In genomic region chr5:157858527-157859226, GRCh38 we compare ENCODE assay signal across 8 cellular contexts. TPM values are rescaled to one million over a fixed set of nuclear protein-coding genes. Genes with fewer than 3 reads are reported as not detected.
DNase-seq lines count a peak whose midpoint lies in the region; ATAC-seq and TF ChIP-seq lines count a peak whose summit lies in the region.

CLINT1 (minus strand) TSS chr5:157859145; CDS start chr5:157858970, 175 bp downstream.

- ATAC-seq in GM19043 (IDR thresholded peaks at IDR 0.05; ENCODE audit: low read depth, unreplicated experiment) = peak; percentile 47
- peak; percentile 69 for ATAC-seq in HG03432 (IDR thresholded peaks at IDR 0.05; ENCODE audit: unreplicated experiment)

- no peaks in the 10 kb centered on the region for H3K9me3 ChIP-seq in colonic mucosa

- DNase-seq in AG10803 (ENCODE audit: low read depth) (peak; percentile 81), NCI-H524 treated with DMSO at 0.1 percent for 48 hours (lab: John Stamatoyannopoulos, UW) (peak; percentile 21), colonic mucosa (peak; percentile 95), kidney tubule cell (ENCODE audit: low spot score) (peak; percentile 89)
- peak; percentile 97 for DNase-seq in activated CD4-positive, alpha-beta T cell treated with anti-CD3 and anti-CD28 coated beads, Interleukin-2, amount 10 ng/mL, durations not matched to agents 24 days and 14 days
- peak; percentile 73 to 84 (median 83) for DNase-seq in stimulated activated CD4-positive, alpha-beta T cell treated with anti-CD3 and anti-CD28 coated beads, Interleukin-1b, Interleukin-23, amount 100 ng/mL, for 24 hours (ENCODE audit: low read depth in 4 of 4, low spot score in 1 of 4)

- no peaks in the 10 kb centered on the region for H3K36me3 ChIP-seq in colonic mucosa

- H3K9me3 Mint-ChIP-seq in activated CD4-positive, alpha-beta T cell treated with anti-CD3 and anti-CD28 coated beads, Interleukin-2, amount 10 ng/mL, durations not matched to agents 24 days and 14 days = no peaks in the 10 kb centered on the region

- peaks cover 55% of the 10 kb centered on the region for H3K4me1 Mint-ChIP-seq in activated CD4-positive, alpha-beta T cell treated with anti-CD3 and anti-CD28 coated beads, Interleukin-2, amount 10 ng/mL, durations not matched to agents 24 days and 14 days

- H3K27ac ChIP-seq in colonic mucosa = peak within 1 kb of the TSS; percentile 84

- no peaks in the 10 kb centered on the region for H3K27me3 ChIP-seq in colonic mucosa

- H3K36me3 Mint-ChIP-seq in activated CD4-positive, alpha-beta T cell treated with anti-CD3 and anti-CD28 coated beads, Interleukin-2, amount 10 ng/mL, durations not matched to agents 24 days and 14 days (ENCODE audit: low read depth) = peaks cover 18% of the 10 kb centered on the region

- H3K27me3 Mint-ChIP-seq in activated CD4-positive, alpha-beta T cell treated with anti-CD3 and anti-CD28 coated beads, Interleukin-2, amount 10 ng/mL, durations not matched to agents 24 days and 14 days = no peaks in the 10 kb centered on the region

- intact Hi-C loops in activated CD4-positive, alpha-beta T cell treated with anti-CD3 and anti-CD28 coated beads, Interleukin-2, amount 10 ng/mL, durations not matched to agents 24 days and 14 days (cut with micrococcal nuclease) = loop anchor here (1.0 to 10.0 kb wide), 9 partner anchors 13 to 1598 kb away; partner anchors contain the start of gene THG1L
- intact Hi-C loops in colonic mucosa (cut with DNase I) = no loop called here

- H3K9ac ChIP-seq in colonic mucosa (ENCODE audit: low read depth in 2 of 2, low read length in 2 of 2) = peak within 1 kb of the TSS; percentile 89 to 93

- H3K27ac Mint-ChIP-seq in activated CD4-positive, alpha-beta T cell treated with anti-CD3 and anti-CD28 coated beads, Interleukin-2, amount 10 ng/mL, durations not matched to agents 24 days and 14 days = peak within 1 kb of the TSS; percentile 100

- no peak for TF ChIP-seq CTCF in AG10803 (conservative IDR thresholded peaks at IDR 0.05; ENCODE audit: low read length)
- no peak for TF ChIP-seq CTCF in colonic mucosa (IDR thresholded peaks at IDR 0.05)

- no peaks in the 10 kb centered on the region for H3K4me1 ChIP-seq in colonic mucosa

- H3K4me3 ChIP-seq in AG10803 (ENCODE audit: low read length) (peak within 1 kb of the TSS; percentile 93), colonic mucosa (peak within 1 kb of the TSS; percentile 82)

- H3K4me3 Mint-ChIP-seq in activated CD4-positive, alpha-beta T cell treated with anti-CD3 and anti-CD28 coated beads, Interleukin-2, amount 10 ng/mL, durations not matched to agents 24 days and 14 days = peak within 1 kb of the TSS; percentile 99

RNA-seq across cellular contexts. Expression of gene CLINT1, which starts in this region (rescaled TPM):
- 91.9 and 92.1 TPM in 2 replicates for total RNA-seq in activated CD4-positive, alpha-beta T cell treated with anti-CD3 and anti-CD28 coated beads, Interleukin-2, amount 10 ng/mL, durations not matched to agents 24 days and 14 days
- 100 to 1,000 TPM; 127 to 183 TPM for total RNA-seq in colonic mucosa

Comparison
In these comparisons a context has a peak if more than half of its experiments do, and no peak if none do; other contexts are left out.
1. Peak in every context shown above with its lines: DNase-seq, ATAC-seq, H3K4me3 ChIP-seq and H3K27ac ChIP-seq.
2. DNase-seq: peak in every context shown above with its lines; median percentile 97 in activated CD4-positive, alpha-beta T cell treated with anti-CD3 and anti-CD28 coated beads, Interleukin-2, amount 10 ng/mL, durations not matched to agents 24 days and 14 days; 95 in colonic mucosa; 89 in kidney tubule cell; 83 in stimulated activated CD4-positive, alpha-beta T cell treated with anti-CD3 and anti-CD28 coated beads, Interleukin-1b, Interleukin-23, amount 100 ng/mL, for 24 hours; 81 in AG10803; 21 in NCI-H524 treated with DMSO at 0.1 percent for 48 hours.